In the genomic region with DNA sequence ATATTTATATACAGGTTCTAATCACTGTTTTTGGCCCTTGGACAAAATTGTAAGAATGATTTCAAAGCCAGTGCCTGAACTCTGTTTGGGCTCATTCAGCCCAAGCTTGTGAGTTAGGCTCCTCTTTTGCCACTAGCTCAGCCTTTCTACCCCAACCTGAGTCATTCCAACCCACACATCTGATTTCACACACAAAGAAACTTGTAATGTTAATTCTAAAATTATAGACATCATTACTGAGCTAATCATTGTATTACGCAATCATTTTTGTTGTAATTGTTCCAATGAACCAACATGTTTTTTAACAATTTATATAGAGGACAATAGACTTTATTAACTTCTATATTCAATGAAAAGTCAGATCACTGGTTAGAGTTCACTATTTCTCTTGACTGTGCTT, we compare ENCODE assay signal across 19 cellular contexts.
A peak's percentile ranks its signal among the peaks of the same experiment; 100 is the strongest.
DNase-seq lines count a peak whose midpoint lies in the region; ATAC-seq, FAIRE-seq and TF ChIP-seq lines count a peak whose summit lies in the region.
"Had no signal": no experiment of that assay in that cellular context is flagged by ENCODE, and none has a peak within 500 bp of the region (broad histone marks: within the 10 kb centered on the region; RNA-seq: fewer than 3 reads in every experiment).

No MANE protein-coding gene starts in this region.

- TF ChIP-seq RAD21 in Ishikawa (IDR thresholded peaks at IDR 0.05; ENCODE audit: low read depth) (no peak), K562 (CRISPR knock-in tag; conservative IDR thresholded peaks at IDR 0.05 in 1 of 2, IDR thresholded peaks at IDR 0.05 in 1 of 2) (no peak)

- H3K4me3 Mint-ChIP-seq in natural killer cell treated with Interleukin-12 subunit alpha and Interleukin-12 subunit beta and Interleukin-15 and Interleukin-18, amount 100 ng/mL, for 72 hours, result no peak overlapping the region

- in situ Hi-C loops in K562 (cut with MboI), result no loop called here

- 48% methylated on average over 1 of the region's 1 CpG for WGBS in K562 (ENCODE audit: insufficient coverage, low coverage, missing lambda C conversion rate)
- WGBS in aorta, 2 donors, result 80 to 82% methylated on average over 1 of the region's 1 CpG
- WGBS in upper lobe of left lung, 2 donors, result 67 to 89% methylated on average over 1 of the region's 1 CpG

- no peaks in the 10 kb centered on the region for H3K4me1 Mint-ChIP-seq in natural killer cell treated with Interleukin-12 subunit alpha and Interleukin-12 subunit beta and Interleukin-15 and Interleukin-18, amount 100 ng/mL, for 72 hours (ENCODE audit: low read depth in 2 of 2)

- H3K36me3 Mint-ChIP-seq in natural killer cell treated with Interleukin-12 subunit alpha and Interleukin-12 subunit beta and Interleukin-15 and Interleukin-18, amount 100 ng/mL, for 72 hours, result no peaks in the 10 kb centered on the region

- H3K36me3 ChIP-seq in K562 (ENCODE audit: control insufficient read depth, insufficient read depth, low read length), result no peaks in the 10 kb centered on the region
- H3K36me3 ChIP-seq in aorta (ENCODE audit: control insufficient read depth in 1 of 2, insufficient read depth in 2 of 2, low read length in 1 of 2), result no peaks in the 10 kb centered on the region
- H3K36me3 ChIP-seq in upper lobe of left lung, result no peaks in the 10 kb centered on the region
- H3K36me3 ChIP-seq: MG63, Peyer's patch had no signal

- TF ChIP-seq POLR2A in K562 (conservative IDR thresholded peaks at IDR 0.05), result no peak
- TF ChIP-seq POLR2A in upper lobe of left lung (IDR thresholded peaks at IDR 0.05), result no peak

- H3K9ac ChIP-seq in K562 (ENCODE audit: insufficient read depth in 1 of 2, low read depth in 2 of 2, low read length in 2 of 2), result no peak overlapping the region

- ATAC-seq in K562, result no peak
- no peak for ATAC-seq in natural killer cell treated with Interleukin-12 subunit alpha and Interleukin-12 subunit beta and Interleukin-15 and Interleukin-18, amount 100 ng/mL, for 72 hours
- ATAC-seq in aorta (ENCODE audit: low FRiP score), result no peak
- no peak for ATAC-seq in upper lobe of left lung (ENCODE audit: low FRiP score in 2 of 2)

- H2AFZ ChIP-seq in K562 (ENCODE audit: low read depth, low read length), result no peak overlapping the region

- H4K20me1 ChIP-seq in K562 (replicated peaks; ENCODE audit: control insufficient read depth, insufficient read depth, low read length), result no peaks in the 10 kb centered on the region

- POLR2A ChIA-PET in K562 (lab: Yijun Ruan, JAX), result interaction anchor here (0.9 kb wide), 1 partner anchor 35 kb away, joined by 4 read pairs; no protein-coding TSS in a partner anchor

- H3K27me3 Mint-ChIP-seq in natural killer cell treated with Interleukin-12 subunit alpha and Interleukin-12 subunit beta and Interleukin-15 and Interleukin-18, amount 100 ng/mL, for 72 hours, result no peaks in the 10 kb centered on the region

- H3K27ac Mint-ChIP-seq in natural killer cell treated with Interleukin-12 subunit alpha and Interleukin-12 subunit beta and Interleukin-15 and Interleukin-18, amount 100 ng/mL, for 72 hours, result no peak overlapping the region

- H3K4me1 ChIP-seq in K562 (replicated peaks in 1 of 2; ENCODE audit: control insufficient read depth in 2 of 2, insufficient read depth in 2 of 2, low read length in 2 of 2), result no peaks in the 10 kb centered on the region
- peaks cover 0 to 2% of the 10 kb centered on the region in 2 donors for H3K4me1 ChIP-seq in aorta (ENCODE audit: control insufficient read depth in 1 of 2, insufficient read depth in 2 of 2, low read length in 2 of 2)
- no peaks in the 10 kb centered on the region for H3K4me1 ChIP-seq in upper lobe of left lung
- H3K4me1 ChIP-seq: Peyer's patch had no signal

- intact Hi-C loops in K562 (cut with micrococcal nuclease), result no loop called here
- intact Hi-C loops in aorta (cut with DNase I), result no loop called here

- H3K27me3 ChIP-seq in K562 (ENCODE audit: control insufficient read depth in 2 of 2, insufficient read depth in 2 of 2, low read length in 2 of 2), result no peaks in the 10 kb centered on the region
- no peaks in the 10 kb centered on the region for H3K27me3 ChIP-seq in aorta (ENCODE audit: control insufficient read depth in 1 of 2, insufficient read depth in 2 of 2, low read length in 1 of 2)
- no peaks in the 10 kb centered on the region for H3K27me3 ChIP-seq in upper lobe of left lung
- H3K27me3 ChIP-seq: MG63, Peyer's patch had no signal

- DNase-seq in K562 (ENCODE audit: extremely low read depth in 1 of 4, low spot score in 3 of 4) (no peak), fibroblast of mammary gland (ENCODE audit: low read depth) (peak; percentile 70), stromal cell of bone marrow (ENCODE audit: low read depth) (peak; percentile 16), aorta (no peak), upper lobe of left lung (no peak)
- no peak for DNase-seq in natural killer cell treated with Interleukin-12 subunit alpha and Interleukin-12 subunit beta and Interleukin-15 and Interleukin-18, amount 100 ng/mL, for 72 hours (ENCODE audit: low spot score)
- DNase-seq: DMS79 treated with DMSO at 0.1 percent for 48 hours, Karpas-422, MG63, NCI-H1048, NCI-H1436, NCI-H1930, NCI-H345, NCI-H526, Peyer's patch, SHP77 had no signal

- H3K27ac ChIP-seq in K562 (ENCODE audit: extremely low read depth, low read depth, low read length) (no peak overlapping the region), aorta (ENCODE audit: low read depth in 1 of 2, low read length in 2 of 2) (no peak overlapping the region), upper lobe of left lung (no peak overlapping the region)
- H3K27ac ChIP-seq: C4-2B, Peyer's patch, SK-N-MC had no signal

- no peak for TF ChIP-seq EP300 in Ishikawa (IDR thresholded peaks at IDR 0.05; ENCODE audit: borderline replicate concordance)
- no peak for TF ChIP-seq EP300 in K562 (IDR thresholded peaks at IDR 0.05; ENCODE audit: low read length)
- TF ChIP-seq EP300 in upper lobe of left lung (IDR thresholded peaks at IDR 0.05), result no peak

- no TSS peak for BruUV-seq in K562 (replicated peaks; lab: Mats Ljungman, UMichigan)

- H3K9me3 Mint-ChIP-seq in natural killer cell treated with Interleukin-12 subunit alpha and Interleukin-12 subunit beta and Interleukin-15 and Interleukin-18, amount 100 ng/mL, for 72 hours, result peaks cover 6% of the 10 kb centered on the region

- no peaks in the 10 kb centered on the region for H3K79me2 ChIP-seq in K562 (ENCODE audit: control insufficient read depth, insufficient read depth, low read length)

- no peak for FAIRE-seq in K562 (lab: Jason Lieb, UNC)

- no peak overlapping the region for H3K4me3 ChIP-seq in K562
- H3K4me3 ChIP-seq in fibroblast of mammary gland (ENCODE audit: control insufficient read depth, low read depth, low read length), result no peak overlapping the region
- H3K4me3 ChIP-seq in aorta (ENCODE audit: low read length in 2 of 2), result no peak overlapping the region
- H3K4me3 ChIP-seq in upper lobe of left lung, result no peak overlapping the region
- H3K4me3 ChIP-seq: MG63, Peyer's patch, SK-N-MC had no signal

- no peaks in the 10 kb centered on the region for H3K9me1 ChIP-seq in K562 (ENCODE audit: control insufficient read depth, insufficient read depth, low read length)

- CTCF ChIA-PET in K562 (lab: Yijun Ruan, JAX; ENCODE audit: low intra/inter-chr PET ratio), result no interaction called here

- no peak overlapping the region for H3K4me2 ChIP-seq in K562 (ENCODE audit: insufficient read depth, low read length)

- H3K9me3 ChIP-seq in K562 (replicated peaks; ENCODE audit: control insufficient read depth, insufficient read depth, low read depth, low read length) (no peaks in the 10 kb centered on the region), aorta (ENCODE audit: control insufficient read depth, low read length) (no peaks in the 10 kb centered on the region), upper lobe of left lung (no peaks in the 10 kb centered on the region)
- H3K9me3 ChIP-seq: MG63, Peyer's patch had no signal

- TF ChIP-seq CTCF in K562 (IDR thresholded peaks at IDR 0.05 in 2 of 3, conservative IDR thresholded peaks at IDR 0.05 in 1 of 3; ENCODE audit: insufficient read depth in 2 of 3, low read depth in 1 of 3, low read length in 3 of 3) (no peak), fibroblast of mammary gland (conservative IDR thresholded peaks at IDR 0.05; ENCODE audit: control insufficient read depth, insufficient read depth, low read depth, low read length) (no peak), upper lobe of left lung (IDR thresholded peaks at IDR 0.05) (no peak)

TF ChIP-seq in Ishikawa, 13 proteins besides CTCF, POLR2A, EP300 and RAD21:
- no peak for TF ChIP-seq CREB1 (IDR thresholded peaks at IDR 0.05; ENCODE audit: low read depth)
- peak; percentile 78; the same call in 1 of the 2 replicates for TF ChIP-seq CEBPB (IDR thresholded peaks at IDR 0.05)

TF ChIP-seq in K562, 482 proteins besides CTCF, POLR2A, EP300 and RAD21 (continues in another document):
- no peak for TF ChIP-seq ZSCAN29 (IDR thresholded peaks at IDR 0.05)
- no peak for TF ChIP-seq CCNT2 (IDR thresholded peaks at IDR 0.05; ENCODE audit: borderline replicate concordance, extremely low read depth, insufficient read length, low read depth, low read length)
- TF ChIP-seq ZNF764 (CRISPR knock-in tag; IDR thresholded peaks at IDR 0.05; ENCODE audit: low read depth), result no peak
- no peak for TF ChIP-seq CEBPG (CRISPR knock-in tag; IDR thresholded peaks at IDR 0.05)
- TF ChIP-seq CEBPG (tag; conservative IDR thresholded peaks at IDR 0.05 in 1 of 2, IDR thresholded peaks at IDR 0.05 in 1 of 2), result peak; percentile 74 to 99; a peak in 3 of 4 replicates
- TF ChIP-seq, protein P1, sequence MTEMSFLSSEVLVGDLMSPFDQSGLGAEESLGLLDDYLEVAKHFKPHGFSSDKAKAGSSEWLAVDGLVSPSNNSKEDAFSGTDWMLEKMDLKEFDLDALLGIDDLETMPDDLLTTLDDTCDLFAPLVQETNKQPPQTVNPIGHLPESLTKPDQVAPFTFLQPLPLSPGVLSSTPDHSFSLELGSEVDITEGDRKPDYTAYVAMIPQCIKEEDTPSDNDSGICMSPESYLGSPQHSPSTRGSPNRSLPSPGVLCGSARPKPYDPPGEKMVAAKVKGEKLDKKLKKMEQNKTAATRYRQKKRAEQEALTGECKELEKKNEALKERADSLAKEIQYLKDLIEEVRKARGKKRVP (CRISPR knock-in tag; IDR thresholded peaks at IDR 0.05), result no peak
- TF ChIP-seq, protein P2, sequence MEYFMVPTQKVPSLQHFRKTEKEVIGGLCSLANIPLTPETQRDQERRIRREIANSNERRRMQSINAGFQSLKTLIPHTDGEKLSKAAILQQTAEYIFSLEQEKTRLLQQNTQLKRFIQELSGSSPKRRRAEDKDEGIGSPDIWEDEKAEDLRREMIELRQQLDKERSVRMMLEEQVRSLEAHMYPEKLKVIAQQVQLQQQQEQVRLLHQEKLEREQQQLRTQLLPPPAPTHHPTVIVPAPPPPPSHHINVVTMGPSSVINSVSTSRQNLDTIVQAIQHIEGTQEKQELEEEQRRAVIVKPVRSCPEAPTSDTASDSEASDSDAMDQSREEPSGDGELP (CRISPR knock-in tag; IDR thresholded peaks at IDR 0.05; ENCODE audit: borderline replicate concordance), result no peak
- TF ChIP-seq HDGF (IDR thresholded peaks at IDR 0.05), result no peak
- TF ChIP-seq ZNF384 (IDR thresholded peaks at IDR 0.05; ENCODE audit: low read depth, low read length), result no peak
- no peak for TF ChIP-seq POLR2AphosphoS5 (IDR thresholded peaks at IDR 0.05; ENCODE audit: control insufficient read depth, insufficient read depth, low read depth, low read length)
- TF ChIP-seq CEBPB (tag; IDR thresholded peaks at IDR 0.05), result peak; percentile 94
- TF ChIP-seq BACH1 (tag; IDR thresholded peaks at IDR 0.05), result no peak

Comparison
In these comparisons a context has a peak if more than half of its experiments do, and no peak if none do; other contexts are left out.
1. DNase-seq: peak in fibroblast of mammary gland (single experiment) and stromal cell of bone marrow (single experiment); none in K562 (0 of 4), natural killer cell treated with Interleukin-12 subunit alpha and Interleukin-12 subunit beta and Interleukin-15 and Interleukin-18, amount 100 ng/mL, for 72 hours (single experiment), aorta (0 of 2) and upper lobe of left lung (0 of 2).